In genomic region chr9:124894741-124895170, GRCh38 we compare ENCODE assay signal across 8 cellular contexts. TPM values are rescaled to one million over a fixed set of nuclear protein-coding genes. Genes with fewer than 3 reads are reported as not detected.
DNase-seq lines count a peak whose midpoint lies in the region; ATAC-seq and TF ChIP-seq lines count a peak whose summit lies in the region.

No MANE protein-coding gene starts in this region.

- 0 out of 2 replicates have a peak, but pooled peaks cover 5% of the 10 kb centered on the region for H3K36me3 ChIP-seq in PC-9 (ENCODE audit: low read depth)
- H3K36me3 ChIP-seq in liver (ENCODE audit: control insufficient read depth in 4 of 4, insufficient read depth in 3 of 4, low read depth in 1 of 4, low read length in 3 of 4): peaks cover 4 to 53% (median 35%) of the 10 kb centered on the region in 4 donors

- no peaks in the 10 kb centered on the region for H3K79me2 ChIP-seq in PC-9 (ENCODE audit: low read depth)

- POLR2A ChIA-PET in PC-9 (lab: Charles Lee; ENCODE audit: unreplicated experiment): no interaction called here

- TF ChIP-seq CTCF in PC-9 (conservative IDR thresholded peaks at IDR 0.05): peak; percentile 54; the same call in 1 of the 2 replicates
- peak; percentile 35 for TF ChIP-seq CTCF in liver (IDR thresholded peaks at IDR 0.05; ENCODE audit: low read depth, low read length, missing input control)

- BruUV-seq in PC-9 (replicated peaks; lab: Mats Ljungman, UMichigan): no TSS peak

- intact Hi-C loops in PC-9 (cut with micrococcal nuclease; ENCODE audit: unreplicated experiment): loop anchor here (1.0 to 5.0 kb wide), 3 partner anchors 42 to 248 kb away; partner anchors contain the start of genes SCAI and WDR38

- H3K9me2 ChIP-seq in PC-9 (ENCODE audit: insufficient read depth): no peaks in the 10 kb centered on the region

- CTCF ChIA-PET in PC-9 (lab: Charles Lee): interaction anchor here (0.5 to 1.4 kb wide), 2 partner anchors 122 to 358 kb away, joined by 3 to 4 read pairs; no protein-coding TSS in a partner anchor

- H3K4me1 ChIP-seq in PC-9 (replicated peaks; ENCODE audit: insufficient read depth) (no peaks in the 10 kb centered on the region), liver (ENCODE audit: control insufficient read depth in 4 of 4, insufficient read depth in 4 of 4, low read length in 3 of 4) (no peaks in the 10 kb centered on the region)

- H4K20me1 ChIP-seq in PC-9 (ENCODE audit: insufficient read depth): no peaks in the 10 kb centered on the region

- ATAC-seq in HG03025 (IDR thresholded peaks at IDR 0.05; ENCODE audit: low FRiP score, unreplicated experiment) (no peak), HG02973 (IDR thresholded peaks at IDR 0.05; ENCODE audit: unreplicated experiment) (no peak)

- no peak overlapping the region for H3K4me2 ChIP-seq in PC-9

- H3F3A ChIP-seq in PC-9 (ENCODE audit: insufficient read depth, low read depth): 0 out of 2 replicates have a peak, but pooled peaks cover 3% of the 10 kb centered on the region

- DNase-seq in ACHN: peak; percentile 38
- peak; percentile 61 for DNase-seq in G401 (ENCODE audit: low spot score)
- peak in 1 of 2 experiments; percentile 21 for DNase-seq in PC-9
- DNase-seq in T47D (ENCODE audit: low read depth in 1 of 2, low spot score in 1 of 2): peak; percentile 20 to 63
- DNase-seq in NK-92 (lab: John Stamatoyannopoulos, UW; ENCODE audit: unreplicated experiment): no peak

- H3K9me3 ChIP-seq in PC-9 (ENCODE audit: insufficient read depth, low read depth): no peaks in the 10 kb centered on the region
- no peaks in the 10 kb centered on the region for H3K9me3 ChIP-seq in liver (ENCODE audit: control insufficient read depth in 4 of 4, low read length in 3 of 4)

- no peak overlapping the region for H3K9ac ChIP-seq in liver (ENCODE audit: low read depth in 1 of 2, low read length in 2 of 2)

- in situ Hi-C loops in ACHN (cut with HindIII; ENCODE audit: low pct_ligation_motif_present, low pct_unique_long_range_greater_than_20kb, low sequenced_read_pairs): no loop called here
- in situ Hi-C loops in G401 (cut with HindIII; ENCODE audit: low sequenced_read_pairs): loop anchor here (25.0 kb wide), 1 partner anchor 132 kb away; the partner anchor contains the start of gene NR6A1
- in situ Hi-C loops in T47D (cut with HindIII; ENCODE audit: low pct_unique_long_range_greater_than_20kb, low sequenced_read_pairs): no loop called here

- H2AFZ ChIP-seq in PC-9: no peak overlapping the region

- peak; percentile 64 to 75 for TF ChIP-seq RAD21 in liver (IDR thresholded peaks at IDR 0.05)

- H3K4me3 ChIP-seq in PC-9 (no peak overlapping the region), liver (ENCODE audit: low read depth in 1 of 3, low read length in 3 of 3) (no peak overlapping the region)

- H3K27me3 ChIP-seq in PC-9 (ENCODE audit: insufficient read depth, low read depth): no peaks in the 10 kb centered on the region
- no peaks in the 10 kb centered on the region for H3K27me3 ChIP-seq in liver (ENCODE audit: control insufficient read depth in 4 of 4, insufficient read depth in 4 of 4, low read length in 3 of 4)

- no peak overlapping the region for H3K27ac ChIP-seq in PC-9
- no peak overlapping the region for H3K27ac ChIP-seq in liver (ENCODE audit: low read depth in 1 of 2, low read length in 2 of 2)

TF ChIP-seq in liver, 16 proteins besides CTCF, POLR2A, EP300 and RAD21:
- TF ChIP-seq JUND (IDR thresholded peaks at IDR 0.05) (no peak), HNF4A (conservative IDR thresholded peaks at IDR 0.05) (no peak), TAF1 (conservative IDR thresholded peaks at IDR 0.05) (no peak), SP1 (IDR thresholded peaks at IDR 0.05) (no peak), ATF3 (IDR thresholded peaks at IDR 0.05) (no peak), FOXA1 (IDR thresholded peaks at IDR 0.05) (no peak), RXRA (IDR thresholded peaks at IDR 0.05) (no peak), YY1 (IDR thresholded peaks at IDR 0.05) (no peak), FOXA2 (IDR thresholded peaks at IDR 0.05) (no peak), NR2F2 (IDR thresholded peaks at IDR 0.05) (no peak), REST (IDR thresholded peaks at IDR 0.05) (no peak), EGR1 (IDR thresholded peaks at IDR 0.05; ENCODE audit: low read depth in 2 of 2) (no peak), GABPA (IDR thresholded peaks at IDR 0.05 in 1 of 2, conservative IDR thresholded peaks at IDR 0.05 in 1 of 2) (no peak)
- TF ChIP-seq, protein P1, sequence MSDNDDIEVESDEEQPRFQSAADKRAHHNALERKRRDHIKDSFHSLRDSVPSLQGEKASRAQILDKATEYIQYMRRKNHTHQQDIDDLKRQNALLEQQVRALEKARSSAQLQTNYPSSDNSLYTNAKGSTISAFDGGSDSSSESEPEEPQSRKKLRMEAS (IDR thresholded peaks at IDR 0.05): no peak
TF ChIP-seq in liver: peak in this region for 0.

RNA-seq across cellular contexts. Expression of gene ARPC5L, which starts 32.8 kb away (rescaled TPM):
- 29.4 and 46.0 TPM in 2 replicates for total RNA-seq in G401 (2014; rRNA removed; shearing (Covaris generic))
- total RNA-seq in PC-9 (2021) (71.0 and 84.4 TPM in 2 replicates), liver (10 to 100 TPM in 1 of 2 donors, 1 to 10 TPM in 1; 9.3 to 10.6 TPM)
- polyA plus RNA-seq in liver: 10 to 100 TPM; 25.0 to 31.2 TPM

RNA-seq across cellular contexts. Expression of gene RPL35, which starts 33.0 kb away (rescaled TPM):
- total RNA-seq in G401 (2014; rRNA removed; shearing (Covaris generic)): 2,015 and 3,321 TPM in 2 replicates
- 2,125 and 2,313 TPM in 2 replicates for total RNA-seq in PC-9 (2021)
- 100 to 1,000 TPM; 623 to 747 TPM for total RNA-seq in liver
- polyA plus RNA-seq in liver: 1,000 to 10,000 TPM in 1 of 2 donors, 100 to 1,000 TPM in 1; 659 to 1,101 TPM

RNA-seq across cellular contexts. Expression of gene WDR38, which starts 41.5 kb away (rescaled TPM):
- 0.62 TPM in 1 of 2 replicates, not detected in the other for total RNA-seq in G401 (2014; rRNA removed; shearing (Covaris generic))
- total RNA-seq in PC-9 (2021) (not detected in 2 replicates), liver (not detected)
- not detected for polyA plus RNA-seq in liver

RNA-seq across cellular contexts. Expression of gene GOLGA1, which starts 46.1 kb away (rescaled TPM):
- 10.8 TPM in 2 replicates for total RNA-seq in G401 (2014; rRNA removed; shearing (Covaris generic))
- 23.0 and 26.2 TPM in 2 replicates for total RNA-seq in PC-9 (2021)
- 10 to 100 TPM in 1 of 2 donors, 1 to 10 TPM in 1; 7.1 to 17.6 TPM for total RNA-seq in liver
- 10 to 100 TPM in 1 of 2 donors, 1 to 10 TPM in 1; 5.9 to 10.7 TPM for polyA plus RNA-seq in liver
